ENCODE assay signal across 21 cellular contexts in genomic region chr16:17374668-17375255, GRCh38.
DNase-seq lines count a peak whose midpoint lies in the region; ATAC-seq, FAIRE-seq and TF ChIP-seq lines count a peak whose summit lies in the region.
"Had no signal": no experiment of that assay in that cellular context is flagged by ENCODE, and none has a peak within 500 bp of the region (broad histone marks: within the 10 kb centered on the region; RNA-seq: fewer than 3 reads in every experiment).

No MANE protein-coding gene starts in this region.

- ATAC-seq in activated CD4-positive, CD25-positive, alpha-beta regulatory T cell treated with anti-CD3 and anti-CD28 coated beads, Interleukin-2, amount 50 U/mL, for 24 hours, result peak; percentile 31 to 44
- ATAC-seq in activated B cell treated with CpG ODN at 0.5 μM for 24 hours (ENCODE audit: low read depth), result no peak
- ATAC-seq in HG03095 (IDR thresholded peaks at IDR 0.05; ENCODE audit: unreplicated experiment), result no peak
- ATAC-seq in HG02885 (IDR thresholded peaks at IDR 0.05; ENCODE audit: poor library complexity, unreplicated experiment), result no peak
- ATAC-seq: psoas muscle had no signal

- CTCF ChIA-PET in activated B cell treated with CpG ODN at 0.5 μM for 24 hours (lab: Charles Lee), result interaction anchor here (1.1 to 2.0 kb wide), 2 partner anchors 9 to 96 kb away, joined by 5 to 6 read pairs; no protein-coding TSS in a partner anchor
- CTCF ChIA-PET in H1 (lab: Charles Lee; ENCODE audit: partially characterized antibody), result interaction anchor here (0.6 to 1.4 kb wide), 2 partner anchors 52 to 161 kb away, joined by 3 read pairs; no protein-coding TSS in a partner anchor

- peaks cover 76 to 97% (median 90%) of the 10 kb centered on the region in 10 experiments for H3K4me1 ChIP-seq in BLaER1 treated with 17β-estradiol and CSF1 and Interleukin-3, amounts not matched to agents 10 nM and 100 nM
- H3K4me1 ChIP-seq in H1 (replicated peaks in 1 of 4; ENCODE audit: control insufficient read depth in 3 of 4, insufficient read depth in 4 of 4, low read length in 3 of 4), result peaks cover 2 to 34% (median 24%) of the 10 kb centered on the region in 4 experiments

- intact Hi-C loops in activated B cell treated with CpG ODN at 0.5 μM for 24 hours (cut with micrococcal nuclease), result loop anchor here (5.0 to 10.0 kb wide), 3 partner anchors 117 to 350 kb away; no protein-coding TSS in a partner anchor

- DNase-seq in activated CD4-positive, CD25-positive, alpha-beta regulatory T cell treated with anti-CD3 and anti-CD28 coated beads, Interleukin-2, amount 50 U/mL, for 72 hours, result no peak
- DNase-seq in activated B cell treated with CpG ODN at 0.5 μM for 24 hours (no peak), H1 (ENCODE audit: low read depth in 1 of 2, low spot score in 2 of 2) (no peak), occipital lobe (lab: John Stamatoyannopoulos, UW) (no peak)
- DNase-seq: activated effector memory CD4-positive, alpha-beta T cell treated with Interleukin-2 at 50 U/mL for 16 hours; C1 segment of cervical spinal cord; NCI-H1417 treated with DMSO at 0.1 percent for 48 hours; NCI-H526; psoas muscle; SHP77; trophoblast cell had no signal

- H2AFZ ChIP-seq in H1 (ENCODE audit: low read length), result no peak overlapping the region
- H2AFZ ChIP-seq: hepatocyte had no signal

- H2AK5ac ChIP-seq in H1 (ENCODE audit: low read depth, low read length), result no peak overlapping the region

- H3K27ac Mint-ChIP-seq in activated B cell treated with CpG ODN at 0.5 μM for 24 hours, result peak overlapping the region; percentile 66

- H3K4ac ChIP-seq in H1 (replicated peaks; ENCODE audit: insufficient read length, low read depth, low read length), result no peak overlapping the region

- H3K4me1 Mint-ChIP-seq in activated B cell treated with CpG ODN at 0.5 μM for 24 hours, result peaks cover 86% of the 10 kb centered on the region

- TF ChIP-seq EP300 in H1 (IDR thresholded peaks at IDR 0.05; ENCODE audit: borderline replicate concordance in 1 of 2, low read depth in 2 of 2, low read length in 2 of 2), result no peak

- POLR2A ChIA-PET in activated B cell treated with CpG ODN at 0.5 μM for 24 hours (lab: Charles Lee) (interaction anchor here (0.9 kb wide), 1 partner anchor 73 kb away, joined by 3 read pairs; no protein-coding TSS in a partner anchor), H1 (lab: Charles Lee; ENCODE audit: partially characterized antibody) (interaction anchor here (1.5 kb wide), 1 partner anchor 9 kb away, joined by 7 read pairs; no protein-coding TSS in a partner anchor)

- peak overlapping the region in 10 of 11 experiments; percentile 62 to 91 (median 84); a peak in 13 of 22 replicates for H3K4me2 ChIP-seq in BLaER1 treated with 17β-estradiol and CSF1 and Interleukin-3, amounts not matched to agents 10 nM and 100 nM
- H3K4me2 ChIP-seq in H1 (ENCODE audit: insufficient read depth in 1 of 2, low read depth in 2 of 2, low read length in 2 of 2), result no peak overlapping the region

- no peak overlapping the region for H2BK120ac ChIP-seq in H1 (replicated peaks; ENCODE audit: low read depth, low read length)

- H3K9me3 Mint-ChIP-seq in activated B cell treated with CpG ODN at 0.5 μM for 24 hours, result no peaks in the 10 kb centered on the region
- H3K9me3 Mint-ChIP-seq: neural crest cell had no signal

- 0 out of 22 replicates have a peak overlapping the region, but pooled peaks of 1 of the 11 experiments have one; percentile 43 for H3K9ac ChIP-seq in BLaER1 treated with 17β-estradiol and CSF1 and Interleukin-3, amounts not matched to agents 10 nM and 100 nM
- no peak overlapping the region for H3K9ac ChIP-seq in H1 (replicated peaks in 1 of 4; ENCODE audit: extremely low read depth in 1 of 4, low read depth in 3 of 4, low read length in 3 of 4)

- TF ChIP-seq CTCF in activated B cell treated with CpG ODN at 0.5 μM for 24 hours (IDR thresholded peaks at IDR 0.05), result no peak
- TF ChIP-seq CTCF in H1 (IDR thresholded peaks at IDR 0.05; ENCODE audit: control extremely low read depth in 1 of 3, insufficient read depth in 1 of 3, low read depth in 1 of 3, low read length in 3 of 3), result no peak

- H3K14ac ChIP-seq in H1 (ENCODE audit: insufficient read length), result no peak overlapping the region

- no peak overlapping the region for H2BK12ac ChIP-seq in H1 (ENCODE audit: low read depth, low read length)

- no peak overlapping the region for H4K91ac ChIP-seq in H1 (replicated peaks; ENCODE audit: insufficient read length, low read length)

- H3K56ac ChIP-seq in H1 (replicated peaks; ENCODE audit: insufficient read length, low read depth, low read length), result no peak overlapping the region

- H3K27me3 Mint-ChIP-seq in activated B cell treated with CpG ODN at 0.5 μM for 24 hours, result no peaks in the 10 kb centered on the region

- H3K23ac ChIP-seq in H1 (ENCODE audit: insufficient read length), result no peak overlapping the region

- H4K20me1 ChIP-seq in BLaER1 treated with 17β-estradiol and CSF1 and Interleukin-3, amounts not matched to agents 10 nM and 100 nM, result peaks cover 0 to 47% (median 7%) of the 10 kb centered on the region in 11 experiments; a peak in 9 of 22 replicates
- no peaks in the 10 kb centered on the region for H4K20me1 ChIP-seq in H1 (replicated peaks in 1 of 2; ENCODE audit: control insufficient read depth in 1 of 2, insufficient read depth in 2 of 2, low read length in 2 of 2)

- H3K9me3 ChIP-seq in BLaER1 treated with 17β-estradiol and CSF1 and Interleukin-3, amounts not matched to agents 10 nM and 100 nM (replicated peaks in 1 of 11), result no peaks in the 10 kb centered on the region
- H3K9me3 ChIP-seq in H1 (ENCODE audit: insufficient read depth in 2 of 2, low read depth in 1 of 2, low read length in 1 of 2), result no peaks in the 10 kb centered on the region
- H3K9me3 ChIP-seq: psoas muscle had no signal

- H3K79me2 ChIP-seq in H1 (ENCODE audit: control insufficient read depth in 1 of 2, insufficient read depth in 2 of 2, low read length in 2 of 2), result peaks cover 0 to 12% of the 10 kb centered on the region in 2 experiments; a peak in 1 of 4 replicates

- H4K8ac ChIP-seq in H1 (ENCODE audit: extremely low read depth, insufficient read depth, low read length), result no peak overlapping the region

- no peaks in the 10 kb centered on the region for H3K27me3 ChIP-seq in BLaER1 treated with 17β-estradiol and CSF1 and Interleukin-3, amounts not matched to agents 10 nM and 100 nM
- H3K27me3 ChIP-seq in H1 (replicated peaks in 1 of 4; ENCODE audit: control insufficient read depth in 3 of 4, extremely low read depth in 1 of 4, insufficient read depth in 3 of 4, low read length in 3 of 4), result no peaks in the 10 kb centered on the region
- H3K27me3 ChIP-seq: hepatocyte had no signal

- H3K27ac ChIP-seq in BLaER1 treated with 17β-estradiol and CSF1 and Interleukin-3, amounts not matched to agents 10 nM and 100 nM, result peak overlapping the region in 7 of 11 experiments; percentile 4 to 72 (median 57); a peak in 11 of 22 replicates
- H3K27ac ChIP-seq in H1 (ENCODE audit: low read depth, low read length), result no peak overlapping the region
- H3K27ac ChIP-seq: coronary artery, psoas muscle had no signal

- H3K4me3 ChIP-seq in BLaER1 treated with 17β-estradiol and CSF1 and Interleukin-3, amounts not matched to agents 10 nM and 100 nM, result no peak overlapping the region
- H3K4me3 ChIP-seq in H1 (ENCODE audit: extremely low read depth in 1 of 4, insufficient read depth in 2 of 4, low read depth in 3 of 4, low read length in 4 of 4), result no peak overlapping the region
- H3K4me3 ChIP-seq: coronary artery, hepatocyte, psoas muscle, smooth muscle cell had no signal

- TF ChIP-seq POLR2A in H1 (IDR thresholded peaks at IDR 0.05; ENCODE audit: control extremely low read depth in 1 of 2, low read depth in 2 of 2, low read length in 2 of 2), result no peak

- H2BK15ac ChIP-seq in H1 (ENCODE audit: low read length), result 0 out of 2 replicates have a peak overlapping the region, but pooled peaks have one; percentile 0

- peaks cover 7% of the 10 kb centered on the region; the same call in 1 of the 2 replicates for H3K79me1 ChIP-seq in H1 (ENCODE audit: low read depth, low read length)

- no peaks in the 10 kb centered on the region for H3K36me3 Mint-ChIP-seq in activated B cell treated with CpG ODN at 0.5 μM for 24 hours (ENCODE audit: low read depth)

- no peaks in the 10 kb centered on the region; the same call in 1 of the 2 replicates for H3K23me2 ChIP-seq in H1 (ENCODE audit: low read depth, low read length)

- 82% methylated on average over 3 of the region's 3 CpGs; no CpG with 5 or more reads in 1 of the 2 experiments for WGBS in H1 (ENCODE audit: extremely low coverage in 1 of 2, insufficient coverage in 1 of 2, insufficient read length in 1 of 2, insufficient replicate concordance in 2 of 2, low coverage in 1 of 2, low lambda C conversion rate in 2 of 2, missing lambda C conversion rate in 1 of 2), 2 experiments

- peaks cover 0 to 6% (median 0%) of the 10 kb centered on the region in 11 experiments; a peak in 2 of 22 replicates for H3K36me3 ChIP-seq in BLaER1 treated with 17β-estradiol and CSF1 and Interleukin-3, amounts not matched to agents 10 nM and 100 nM
- no peaks in the 10 kb centered on the region for H3K36me3 ChIP-seq in H1 (ENCODE audit: control insufficient read depth in 2 of 4, insufficient read depth in 4 of 4, low read length in 3 of 4)

- no peak for TF ChIP-seq RAD21 in H1 (IDR thresholded peaks at IDR 0.05 in 1 of 2, conservative IDR thresholded peaks at IDR 0.05 in 1 of 2; ENCODE audit: low read depth in 2 of 2, low read length in 2 of 2)

- no peak overlapping the region for H2BK20ac ChIP-seq in H1 (ENCODE audit: low read length)

- no peak overlapping the region for H3K4me3 Mint-ChIP-seq in activated B cell treated with CpG ODN at 0.5 μM for 24 hours
- H3K4me3 Mint-ChIP-seq: neural crest cell had no signal

- H3K18ac ChIP-seq in H1 (ENCODE audit: extremely low read depth, low read length), result no peak overlapping the region

- H2BK5ac ChIP-seq in H1 (ENCODE audit: low read depth, low read length), result no peak overlapping the region

- no peak for FAIRE-seq in H1 (lab: Jason Lieb, UNC)
- FAIRE-seq: A204.1, keratinocyte had no signal

- no peak overlapping the region for H4K5ac ChIP-seq in H1 (ENCODE audit: insufficient read length, low read depth, low read length)

Comparison
In these comparisons a context has a peak if more than half of its experiments do, and no peak if none do; other contexts are left out.
1. ATAC-seq: peak in activated CD4-positive, CD25-positive, alpha-beta regulatory T cell treated with anti-CD3 and anti-CD28 coated beads, Interleukin-2, amount 50 U/mL, for 24 hours (2 of 2); none in activated B cell treated with CpG ODN at 0.5 μM for 24 hours (single experiment), HG03095 (single experiment) and HG02885 (single experiment).
2. H3K4me2 ChIP-seq: peak in BLaER1 treated with 17β-estradiol and CSF1 and Interleukin-3, amounts not matched to agents 10 nM and 100 nM (10 of 11); none in H1 (0 of 2).